In the genomic region with DNA sequence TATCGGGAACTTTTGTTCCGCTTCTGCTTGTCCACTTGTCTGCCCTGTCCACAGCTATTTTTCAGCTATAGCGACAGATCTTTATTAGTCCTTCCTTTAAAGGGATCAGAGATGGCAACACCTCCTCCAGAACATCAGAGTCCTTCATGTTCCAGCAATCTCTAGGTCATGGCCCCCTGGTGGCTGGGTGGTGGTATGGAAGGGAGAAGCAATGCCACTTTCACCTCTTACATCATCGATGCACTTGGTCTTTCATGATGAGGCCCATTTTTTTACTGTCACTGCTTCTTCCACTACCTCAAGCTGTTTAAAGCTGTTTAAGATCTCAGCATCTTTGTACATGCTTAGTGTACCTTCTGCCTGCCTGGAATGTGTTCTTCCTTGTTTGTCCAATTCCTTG, we compare ENCODE assay signal across 8 cellular contexts.
DNase-seq lines count a peak whose midpoint lies in the region; ATAC-seq, FAIRE-seq and TF ChIP-seq lines count a peak whose summit lies in the region.

No MANE protein-coding gene starts in this region.

- intact Hi-C loops in sciatic nerve (cut with DNase I), result no loop called here

- no peak for TF ChIP-seq POLR2A in NB4 (IDR thresholded peaks at IDR 0.05; ENCODE audit: extremely low read depth, insufficient read length)

- no peak for ATAC-seq in sciatic nerve
- ATAC-seq in GM18870 (IDR thresholded peaks at IDR 0.05; ENCODE audit: unreplicated experiment), result no peak

- H3K4me3 ChIP-seq in NB4 (ENCODE audit: low read depth, low read length), result no peak overlapping the region

- peak; percentile 48 for FAIRE-seq in GM18507 (lab: Jason Lieb, UNC)

- peak; percentile 55 for TF ChIP-seq CTCF in NB4 (IDR thresholded peaks at IDR 0.05; ENCODE audit: low read depth, low read length)

- DNase-seq in GM18507 (ENCODE audit: extremely low spot score, insufficient read length, low read depth) (peak; percentile 5), NB4 (ENCODE audit: low read depth) (peak; percentile 46), iPS-NIHi7 (ENCODE audit: extremely low spot score) (peak; percentile 72), sciatic nerve (ENCODE audit: low spot score) (no peak), anterior cingulate cortex (lab: John Stamatoyannopoulos, UW) (no peak)
- DNase-seq in activated CD8-positive, alpha-beta memory T cell treated with anti-CD3 and anti-CD28 coated beads, Interleukin-2, amount 50 U/mL, for 48 hours, result peak; percentile 59
- DNase-seq in stimulated activated naive CD4-positive, alpha-beta T cell treated with Interleukin-2 at 50 U/mL for 16 hours (lab: John Stamatoyannopoulos, UW), result peak; percentile 4

Comparison
In these comparisons a context has a peak if more than half of its experiments do, and no peak if none do; other contexts are left out.
1. DNase-seq: peak in GM18507 (single experiment), NB4 (single experiment), activated CD8-positive, alpha-beta memory T cell treated with anti-CD3 and anti-CD28 coated beads, Interleukin-2, amount 50 U/mL, for 48 hours (single experiment), iPS-NIHi7 (single experiment) and stimulated activated naive CD4-positive, alpha-beta T cell treated with Interleukin-2 at 50 U/mL for 16 hours (single experiment); none in sciatic nerve (single experiment) and anterior cingulate cortex (0 of 58).